Comparison of ENCODE assay signal across 11 cellular contexts in the genomic region with DNA sequence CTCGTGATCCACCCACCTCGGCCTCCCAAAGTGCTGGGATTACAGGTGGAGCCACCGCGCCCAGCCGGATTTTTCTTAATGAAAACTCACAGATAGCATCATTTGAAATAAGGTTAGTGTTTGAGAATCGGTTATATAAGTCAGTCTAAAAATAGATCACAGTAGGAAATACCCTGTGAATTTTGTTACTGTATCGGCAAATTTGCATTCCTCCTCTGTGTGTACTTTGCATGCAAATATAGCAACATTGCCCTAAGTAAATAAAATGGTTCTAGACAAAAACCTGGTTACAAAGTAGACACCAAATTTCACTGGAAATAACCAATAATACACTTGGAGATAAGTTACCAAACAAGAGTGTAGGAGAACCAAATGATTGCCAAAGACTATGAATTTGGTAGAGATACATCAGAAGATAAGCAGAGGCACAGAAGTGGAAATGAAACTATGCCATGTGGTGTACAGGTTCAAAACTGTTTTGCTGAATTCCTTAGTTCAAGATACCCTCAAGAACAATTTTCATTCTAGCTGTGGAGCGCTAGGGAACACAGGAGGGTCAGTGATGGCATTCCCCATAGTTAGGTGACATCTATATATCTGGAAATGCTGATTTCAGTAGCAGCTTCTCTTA. TPM values are rescaled to one million over a fixed set of nuclear protein-coding genes. Genes with fewer than 3 reads are reported as not detected.
A peak's percentile ranks its signal among the peaks of the same experiment; 100 is the strongest.
DNase-seq lines count a peak whose midpoint lies in the region; ATAC-seq and TF ChIP-seq lines count a peak whose summit lies in the region.
"Had no signal": no experiment of that assay in that cellular context is flagged by ENCODE, and none has a peak within 500 bp of the region (broad histone marks: within the 10 kb centered on the region; RNA-seq: fewer than 3 reads in every experiment).

No MANE protein-coding gene starts in this region.

- CTCF ChIA-PET in activated naive CD4-positive, alpha-beta T cell treated with anti-CD3 and anti-CD28 coated beads for 36 hours (lab: Charles Lee) = no interaction called here
- CTCF ChIA-PET in activated CD4-positive, alpha-beta memory T cell treated with anti-CD3 and anti-CD28 coated beads for 36 hours (lab: Charles Lee) = interaction anchor here (0.6 kb wide), 1 partner anchor 14 kb away, joined by 3 read pairs; no protein-coding TSS in a partner anchor

- H3K9me3 Mint-ChIP-seq in activated naive CD4-positive, alpha-beta T cell treated with anti-CD3 and anti-CD28 coated beads for 36 hours = peaks cover 7% of the 10 kb centered on the region
- H3K9me3 Mint-ChIP-seq in activated CD4-positive, alpha-beta memory T cell treated with anti-CD3 and anti-CD28 coated beads for 36 hours = no peaks in the 10 kb centered on the region
- no peaks in the 10 kb centered on the region for H3K9me3 Mint-ChIP-seq in stimulated activated effector memory CD8-positive, alpha-beta T cell treated with anti-CD3 and anti-CD28 coated beads, Interleukin-12 subunit alpha, Interleukin-12 subunit beta, amount 100 ng/mL, for 72 hours

- TF ChIP-seq CTCF in GM10266 (IDR thresholded peaks at IDR 0.05; ENCODE audit: control insufficient read depth, insufficient read depth, low read depth, missing control alignments) = no peak

- intact Hi-C loops in activated naive CD4-positive, alpha-beta T cell treated with anti-CD3 and anti-CD28 coated beads for 36 hours (cut with micrococcal nuclease) = no loop called here
- intact Hi-C loops in activated CD4-positive, alpha-beta memory T cell treated with anti-CD3 and anti-CD28 coated beads for 36 hours (cut with micrococcal nuclease) = no loop called here

- POLR2A ChIA-PET in activated CD4-positive, alpha-beta memory T cell treated with anti-CD3 and anti-CD28 coated beads for 36 hours (lab: Charles Lee) = no interaction called here

- H3K4me1 Mint-ChIP-seq in activated naive CD4-positive, alpha-beta T cell treated with anti-CD3 and anti-CD28 coated beads for 36 hours (ENCODE audit: low read depth) = peaks cover 23% of the 10 kb centered on the region
- peaks cover 20% of the 10 kb centered on the region for H3K4me1 Mint-ChIP-seq in activated CD4-positive, alpha-beta memory T cell treated with anti-CD3 and anti-CD28 coated beads for 36 hours (ENCODE audit: low read depth)
- peaks cover 12% of the 10 kb centered on the region for H3K4me1 Mint-ChIP-seq in stimulated activated effector memory CD8-positive, alpha-beta T cell treated with anti-CD3 and anti-CD28 coated beads, Interleukin-12 subunit alpha, Interleukin-12 subunit beta, amount 100 ng/mL, for 72 hours

- H3K27ac Mint-ChIP-seq in activated naive CD4-positive, alpha-beta T cell treated with anti-CD3 and anti-CD28 coated beads for 36 hours = peak overlapping the region; percentile 36
- H3K27ac Mint-ChIP-seq in activated CD4-positive, alpha-beta memory T cell treated with anti-CD3 and anti-CD28 coated beads for 36 hours = peak overlapping the region; percentile 33
- H3K27ac Mint-ChIP-seq in stimulated activated effector memory CD8-positive, alpha-beta T cell treated with anti-CD3 and anti-CD28 coated beads, Interleukin-12 subunit alpha, Interleukin-12 subunit beta, amount 100 ng/mL, for 72 hours = peak overlapping the region; percentile 78

- DNase-seq in activated naive CD4-positive, alpha-beta T cell treated with anti-CD3 and anti-CD28 coated beads for 36 hours = no peak
- DNase-seq in activated naive CD4-positive, alpha-beta T cell treated with anti-CD3 and anti-CD28 coated beads, Interleukin-2, amount 50 U/mL, for 16 hours = no peak
- DNase-seq in activated CD4-positive, alpha-beta memory T cell treated with anti-CD3 and anti-CD28 coated beads for 36 hours = no peak
- no peak for DNase-seq in stimulated activated effector memory CD8-positive, alpha-beta T cell treated with anti-CD3 and anti-CD28 coated beads, Interleukin-12 subunit alpha, Interleukin-12 subunit beta, amount 100 ng/mL, for 72 hours (ENCODE audit: low spot score in 2 of 2)
- DNase-seq in GM10266 (ENCODE audit: extremely low spot score) (no peak), G401 (ENCODE audit: low spot score) (no peak)
- DNase-seq: esophagus squamous epithelium, NCI-H1436 treated with DMSO at 0.1 percent for 48 hours, NCI-H69 had no signal

- in situ Hi-C loops in G401 (cut with HindIII; ENCODE audit: low sequenced_read_pairs) = no loop called here

- peak; percentile 61 for ATAC-seq in HG03159 (IDR thresholded peaks at IDR 0.05; ENCODE audit: unreplicated experiment)
- ATAC-seq in stimulated activated effector memory CD8-positive, alpha-beta T cell treated with anti-CD3 and anti-CD28 coated beads, Interleukin-12 subunit alpha, Interleukin-12 subunit beta, amount 100 ng/mL, for 72 hours = no peak
- no peak for ATAC-seq in GM18867 (IDR thresholded peaks at IDR 0.05; ENCODE audit: unreplicated experiment)

- H3K27me3 Mint-ChIP-seq in activated naive CD4-positive, alpha-beta T cell treated with anti-CD3 and anti-CD28 coated beads for 36 hours (ENCODE audit: low read depth) = no peaks in the 10 kb centered on the region
- H3K27me3 Mint-ChIP-seq in activated CD4-positive, alpha-beta memory T cell treated with anti-CD3 and anti-CD28 coated beads for 36 hours = no peaks in the 10 kb centered on the region

- no peak overlapping the region for H3K4me3 Mint-ChIP-seq in activated naive CD4-positive, alpha-beta T cell treated with anti-CD3 and anti-CD28 coated beads for 36 hours
- no peak overlapping the region for H3K4me3 Mint-ChIP-seq in activated CD4-positive, alpha-beta memory T cell treated with anti-CD3 and anti-CD28 coated beads for 36 hours
- H3K4me3 Mint-ChIP-seq in stimulated activated effector memory CD8-positive, alpha-beta T cell treated with anti-CD3 and anti-CD28 coated beads, Interleukin-12 subunit alpha, Interleukin-12 subunit beta, amount 100 ng/mL, for 72 hours = no peak overlapping the region

- peaks cover 38% of the 10 kb centered on the region for H3K36me3 Mint-ChIP-seq in activated naive CD4-positive, alpha-beta T cell treated with anti-CD3 and anti-CD28 coated beads for 36 hours (ENCODE audit: low read depth)
- H3K36me3 Mint-ChIP-seq in activated CD4-positive, alpha-beta memory T cell treated with anti-CD3 and anti-CD28 coated beads for 36 hours = peaks cover 38% of the 10 kb centered on the region
- peaks cover 39% of the 10 kb centered on the region for H3K36me3 Mint-ChIP-seq in stimulated activated effector memory CD8-positive, alpha-beta T cell treated with anti-CD3 and anti-CD28 coated beads, Interleukin-12 subunit alpha, Interleukin-12 subunit beta, amount 100 ng/mL, for 72 hours

RNA-seq across cellular contexts. Expression of gene ICE1, which starts 58.1 kb away (rescaled TPM):
- 10 to 100 TPM; 19.1 to 20.6 TPM for total RNA-seq in activated naive CD4-positive, alpha-beta T cell treated with anti-CD3 and anti-CD28 coated beads for 36 hours
- total RNA-seq in activated CD4-positive, alpha-beta memory T cell treated with anti-CD3 and anti-CD28 coated beads for 36 hours = 10 to 100 TPM; 25.5 to 26.0 TPM
- total RNA-seq in G401 (2014; rRNA removed; shearing (Covaris generic)) = 14.1 and 24.3 TPM in 2 replicates
